In the genomic region with DNA sequence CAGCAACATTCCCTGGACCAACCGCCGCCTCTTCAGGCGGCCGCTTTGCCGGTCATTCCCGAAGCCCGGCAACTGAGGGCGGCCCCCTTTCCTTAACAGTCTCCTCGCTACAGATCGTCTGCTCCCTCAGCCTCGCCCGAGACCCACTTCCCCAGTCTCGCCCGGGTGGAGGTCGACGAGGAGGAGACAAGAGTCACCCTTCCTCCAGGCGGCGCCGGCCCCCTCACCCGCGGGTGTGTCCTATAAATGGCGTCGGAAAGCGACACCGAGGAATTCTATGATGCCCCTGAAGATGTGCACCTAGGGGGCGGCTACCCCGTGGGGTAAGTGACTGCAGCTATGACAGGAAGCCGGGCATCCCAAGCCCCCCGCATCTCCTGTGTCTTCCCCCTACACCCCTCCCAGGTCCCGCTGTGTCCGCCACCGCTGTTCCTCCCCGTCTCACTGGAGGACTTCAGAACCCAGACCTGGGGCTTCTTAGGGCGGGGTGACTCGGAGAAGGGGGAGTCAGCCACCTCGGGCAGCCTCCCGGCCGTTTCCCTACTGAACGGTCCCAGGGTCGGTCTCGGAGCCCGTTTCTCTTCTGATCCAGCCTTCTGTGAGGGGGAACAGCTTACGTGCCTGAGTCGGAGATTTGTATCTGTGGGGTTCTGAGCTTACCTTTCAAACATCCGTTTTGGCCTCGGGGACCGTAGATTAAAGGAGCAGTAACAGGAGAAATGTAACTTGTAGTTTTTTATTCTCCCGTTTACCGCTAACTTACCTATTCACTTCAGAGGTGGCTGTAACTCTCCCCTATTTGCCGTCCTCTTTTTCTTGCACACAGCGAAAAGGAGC, we compare ENCODE assay signal across 8 cellular contexts. TPM values are rescaled to one million over a fixed set of nuclear protein-coding genes. Genes with fewer than 3 reads are reported as not detected.
A peak's percentile ranks its signal among the peaks of the same experiment; 100 is the strongest.
DNase-seq lines count a peak whose midpoint lies in the region; ATAC-seq and TF ChIP-seq lines count a peak whose summit lies in the region.

No MANE protein-coding gene starts in this region.

- ATAC-seq in GM19467 (IDR thresholded peaks at IDR 0.05; ENCODE audit: unreplicated experiment) = peak; percentile 32
- ATAC-seq in T-cell (replicated peaks in 1 of 4) = peak; percentile 42 to 56 (median 52)

- POLR2A ChIA-PET in T-cell (lab: Charles Lee) = interaction anchor here in 1 of 2 donors (0.6 to 1.2 kb wide), 2 partner anchors 36 to 194 kb away, joined by 3 read pairs; no protein-coding TSS in a partner anchor

- H3F3A ChIP-seq in smooth muscle cell (ENCODE audit: low read depth) = no peaks in the 10 kb centered on the region

- CTCF ChIA-PET in T-cell (lab: Charles Lee) = interaction anchor here in 1 of 2 donors (1.4 kb wide), 1 partner anchor 17 kb away, joined by 4 read pairs; no protein-coding TSS in a partner anchor

- H3K36me3 ChIP-seq in iPS DF 6.9 (ENCODE audit: control insufficient read depth, insufficient read depth, low read length) = no peaks in the 10 kb centered on the region
- H3K36me3 ChIP-seq in smooth muscle cell (ENCODE audit: low read depth) = no peaks in the 10 kb centered on the region

- H4K20me1 ChIP-seq in smooth muscle cell (ENCODE audit: low read depth) = peaks cover 43% of the 10 kb centered on the region

- peaks cover 37% of the 10 kb centered on the region for H3K79me2 ChIP-seq in smooth muscle cell (ENCODE audit: low read depth)

- no peaks in the 10 kb centered on the region for H3K27me3 ChIP-seq in iPS DF 6.9 (ENCODE audit: control insufficient read depth, insufficient read depth, low read length)
- no peaks in the 10 kb centered on the region for H3K27me3 ChIP-seq in smooth muscle cell (ENCODE audit: low read depth)

- H2AFZ ChIP-seq in smooth muscle cell (ENCODE audit: low read depth) = peak overlapping the region; percentile 76

- no peaks in the 10 kb centered on the region for H3K9me3 Mint-ChIP-seq in T-cell

- H3K27me3 Mint-ChIP-seq in T-cell = no peaks in the 10 kb centered on the region

- peak overlapping the region; percentile 84 for H3K9ac ChIP-seq in smooth muscle cell (ENCODE audit: low read depth)

- DNase-seq in CD1c-positive myeloid dendritic cell (ENCODE audit: extremely low spot score) (peak; percentile 61), HT-29 (ENCODE audit: low spot score) (peak; percentile 32), T-cell (peak in 33 of 34 experiments; percentile 8 to 54 (median 34)), anterior cingulate cortex (lab: John Stamatoyannopoulos, UW) (peak in 43 of 58 donors; percentile 1 to 70 (median 34)), iPS DF 6.9 (ENCODE audit: low read depth, low spot score) (no peak), smooth muscle cell (lab: John Stamatoyannopoulos, UW; ENCODE audit: unreplicated experiment) (peak; percentile 21), retina (no peak)

- H3K4me3 Mint-ChIP-seq in T-cell = peak overlapping the region; percentile 97 to 99 (median 98)

- H3K4me1 Mint-ChIP-seq in T-cell = peaks cover 36 to 46% (median 39%) of the 10 kb centered on the region in 3 donors

- WGBS in iPS DF 6.9 (ENCODE audit: insufficient coverage, insufficient read length) = no CpG with 5 or more reads among the region's 51 CpGs
- WGBS in smooth muscle cell (ENCODE audit: low lambda C conversion rate) = 37% methylated on average over 51 of the region's 51 CpGs

- no peak for TF ChIP-seq CTCF in smooth muscle cell (IDR thresholded peaks at IDR 0.05; ENCODE audit: borderline replicate concordance, insufficient read depth, poor library complexity, severe bottlenecking)

- no peaks in the 10 kb centered on the region for H3K36me3 Mint-ChIP-seq in T-cell

- no peaks in the 10 kb centered on the region for H3K4me1 ChIP-seq in iPS DF 6.9 (ENCODE audit: control insufficient read depth, insufficient read depth, low read length)
- H3K4me1 ChIP-seq in smooth muscle cell (ENCODE audit: low read depth) = peaks cover 13% of the 10 kb centered on the region

- H3K27ac ChIP-seq in iPS DF 6.9 (ENCODE audit: low read length) = no peak overlapping the region
- peak overlapping the region; percentile 86 for H3K27ac ChIP-seq in smooth muscle cell (ENCODE audit: low read depth)

- peak overlapping the region; percentile 96 to 99 for H3K27ac Mint-ChIP-seq in T-cell

- H3K9me3 ChIP-seq in iPS DF 6.9 (ENCODE audit: control insufficient read depth, insufficient read depth, low read length) = no peaks in the 10 kb centered on the region
- H3K9me3 ChIP-seq in smooth muscle cell (replicated peaks; ENCODE audit: low read depth) = no peaks in the 10 kb centered on the region

- H3K4me3 ChIP-seq in iPS DF 6.9 (ENCODE audit: low read length) (peak overlapping the region; percentile 65; the same call in 1 of the 2 replicates), smooth muscle cell (peak overlapping the region; percentile 77)

- peak overlapping the region; percentile 78 for H3K4me2 ChIP-seq in smooth muscle cell

RNA-seq across cellular contexts. Expression of a gene that starts 0.6 kb away (rescaled TPM):
- 6.3 and 6.6 TPM in 2 replicates for total RNA-seq in HT-29 (2014; rRNA removed; shearing (Covaris generic))
- total RNA-seq in T-cell = 10 to 100 TPM; 13.6 to 21.4 (median 19.0) TPM
- total RNA-seq in smooth muscle cell = 18.4 and 20.0 TPM in 2 replicates
- 7.4 and 10.0 TPM in 2 replicates for polyA plus RNA-seq in smooth muscle cell

Comparison
In these comparisons a context has a peak if more than half of its experiments do, and no peak if none do; other contexts are left out.
1. DNase-seq: peak in CD1c-positive myeloid dendritic cell (single experiment), HT-29 (single experiment), T-cell (33 of 34), anterior cingulate cortex (43 of 58) and smooth muscle cell (single experiment); none in iPS DF 6.9 (single experiment) and retina (single experiment).